Comparison of ENCODE assay signal across 1 cellular context in the genomic region with DNA sequence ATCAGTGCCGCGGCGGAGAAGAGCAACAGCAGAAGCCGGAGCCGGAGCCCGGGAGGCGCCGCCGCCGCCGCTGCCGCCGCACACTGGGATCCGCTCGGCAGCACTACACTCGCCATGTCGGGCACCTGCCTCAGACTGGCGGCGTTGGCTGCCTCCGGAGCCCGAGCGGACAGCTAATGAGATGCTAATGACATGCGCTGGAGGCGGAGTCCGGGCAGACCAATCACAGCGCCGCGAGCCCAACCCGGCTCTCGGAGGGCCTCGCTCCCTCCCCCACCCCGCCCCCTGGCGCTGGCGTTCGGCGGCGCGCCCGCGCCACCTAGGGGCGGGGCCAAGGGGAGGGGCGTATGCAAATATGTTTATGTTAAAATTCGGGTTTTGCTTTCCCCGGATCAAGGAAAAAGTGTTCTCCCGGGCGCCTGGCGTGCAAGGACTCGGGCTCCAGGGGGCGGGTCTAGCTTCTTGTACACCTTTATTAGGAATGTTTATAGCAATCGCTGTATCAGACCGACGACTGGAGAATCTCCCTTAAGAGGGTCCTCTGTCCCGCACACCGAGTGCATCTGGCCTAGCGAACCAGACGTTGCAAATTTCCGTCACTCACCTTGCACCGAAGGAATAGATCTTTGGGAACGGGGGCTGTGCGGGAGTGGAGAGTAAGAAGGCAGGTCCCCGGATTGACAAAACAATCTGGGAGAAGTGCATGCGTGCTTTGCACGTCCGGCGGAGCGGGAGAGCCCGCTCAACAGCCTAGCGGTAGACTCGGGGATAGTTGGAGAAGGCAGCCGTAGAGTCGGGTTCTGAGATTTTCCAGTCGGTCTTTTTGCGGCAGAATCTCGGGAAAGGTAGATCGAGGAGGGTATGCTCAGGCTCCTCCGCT.
A peak's percentile ranks its signal among the peaks of the same experiment; 100 is the strongest.
TF ChIP-seq lines count a peak whose summit lies in the region.

A gene (minus strand): TSS at position 137 of the 880 bp plus-strand sequence.

TF ChIP-seq in HepG2, 621 proteins besides CTCF, POLR2A, EP300 and RAD21 (continued from another document and continues in another):
- TF ChIP-seq, protein P1, sequence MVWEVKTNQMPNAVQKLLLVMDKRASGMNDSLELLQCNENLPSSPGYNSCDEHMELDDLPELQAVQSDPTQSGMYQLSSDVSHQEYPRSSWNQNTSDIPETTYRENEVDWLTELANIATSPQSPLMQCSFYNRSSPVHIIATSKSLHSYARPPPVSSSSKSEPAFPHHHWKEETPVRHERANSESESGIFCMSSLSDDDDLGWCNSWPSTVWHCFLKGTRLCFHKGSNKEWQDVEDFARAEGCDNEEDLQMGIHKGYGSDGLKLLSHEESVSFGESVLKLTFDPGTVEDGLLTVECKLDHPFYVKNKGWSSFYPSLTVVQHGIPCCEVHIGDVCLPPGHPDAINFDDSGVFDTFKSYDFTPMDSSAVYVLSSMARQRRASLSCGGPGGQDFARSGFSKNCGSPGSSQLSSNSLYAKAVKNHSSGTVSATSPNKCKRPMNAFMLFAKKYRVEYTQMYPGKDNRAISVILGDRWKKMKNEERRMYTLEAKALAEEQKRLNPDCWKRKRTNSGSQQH (CRISPR knock-in tag; IDR thresholded peaks at IDR 0.05; ENCODE audit: low read depth) = peak; percentile 40; the same call in 1 of the 2 replicates
- TF ChIP-seq SAFB2 (CRISPR knock-in tag; IDR thresholded peaks at IDR 0.05; ENCODE audit: borderline replicate concordance, low read depth) = 0 out of 2 replicates have a peak, but pooled peaks have one; percentile 30
- 0 out of 2 replicates have a peak, but pooled peaks have one; percentile 37 for TF ChIP-seq CREB1 (IDR thresholded peaks at IDR 0.05)
- TF ChIP-seq CREB1 (CRISPR knock-in tag; IDR thresholded peaks at IDR 0.05) = no peak
- TF ChIP-seq ZNF761 (CRISPR knock-in tag; conservative IDR thresholded peaks at IDR 0.05) = 0 out of 2 replicates have a peak, but pooled peaks have one; percentile 46
- TF ChIP-seq, protein P2, sequence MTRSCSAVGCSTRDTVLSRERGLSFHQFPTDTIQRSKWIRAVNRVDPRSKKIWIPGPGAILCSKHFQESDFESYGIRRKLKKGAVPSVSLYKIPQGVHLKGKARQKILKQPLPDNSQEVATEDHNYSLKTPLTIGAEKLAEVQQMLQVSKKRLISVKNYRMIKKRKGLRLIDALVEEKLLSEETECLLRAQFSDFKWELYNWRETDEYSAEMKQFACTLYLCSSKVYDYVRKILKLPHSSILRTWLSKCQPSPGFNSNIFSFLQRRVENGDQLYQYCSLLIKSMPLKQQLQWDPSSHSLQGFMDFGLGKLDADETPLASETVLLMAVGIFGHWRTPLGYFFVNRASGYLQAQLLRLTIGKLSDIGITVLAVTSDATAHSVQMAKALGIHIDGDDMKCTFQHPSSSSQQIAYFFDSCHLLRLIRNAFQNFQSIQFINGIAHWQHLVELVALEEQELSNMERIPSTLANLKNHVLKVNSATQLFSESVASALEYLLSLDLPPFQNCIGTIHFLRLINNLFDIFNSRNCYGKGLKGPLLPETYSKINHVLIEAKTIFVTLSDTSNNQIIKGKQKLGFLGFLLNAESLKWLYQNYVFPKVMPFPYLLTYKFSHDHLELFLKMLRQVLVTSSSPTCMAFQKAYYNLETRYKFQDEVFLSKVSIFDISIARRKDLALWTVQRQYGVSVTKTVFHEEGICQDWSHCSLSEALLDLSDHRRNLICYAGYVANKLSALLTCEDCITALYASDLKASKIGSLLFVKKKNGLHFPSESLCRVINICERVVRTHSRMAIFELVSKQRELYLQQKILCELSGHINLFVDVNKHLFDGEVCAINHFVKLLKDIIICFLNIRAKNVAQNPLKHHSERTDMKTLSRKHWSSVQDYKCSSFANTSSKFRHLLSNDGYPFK (CRISPR knock-in tag; IDR thresholded peaks at IDR 0.05; ENCODE audit: borderline replicate concordance) = peak; percentile 53; the same call in 1 of the 2 replicates
- TF ChIP-seq, protein P3, sequence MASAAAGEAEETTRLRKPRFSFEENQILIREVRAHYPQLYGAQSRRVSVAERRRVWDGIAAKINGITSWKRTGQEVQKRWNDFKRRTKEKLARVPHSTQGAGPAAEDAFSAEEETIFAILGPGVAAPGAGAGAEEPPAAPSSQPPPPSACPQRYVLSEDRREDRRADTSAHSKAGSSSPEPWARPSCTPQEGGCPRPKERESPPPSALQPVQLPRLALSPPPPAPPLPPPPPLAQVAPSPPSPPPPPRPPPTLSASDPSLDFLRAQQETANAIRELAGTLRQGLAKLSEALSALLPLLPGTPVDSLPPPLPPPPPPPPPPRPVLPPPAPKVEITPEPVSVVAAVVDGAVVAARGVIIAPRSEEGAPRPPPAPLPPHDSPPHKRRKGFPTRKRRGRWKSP (CRISPR knock-in tag; IDR thresholded peaks at IDR 0.05) = peak; percentile 32; the same call in 1 of the 2 replicates
- TF ChIP-seq, protein P4, sequence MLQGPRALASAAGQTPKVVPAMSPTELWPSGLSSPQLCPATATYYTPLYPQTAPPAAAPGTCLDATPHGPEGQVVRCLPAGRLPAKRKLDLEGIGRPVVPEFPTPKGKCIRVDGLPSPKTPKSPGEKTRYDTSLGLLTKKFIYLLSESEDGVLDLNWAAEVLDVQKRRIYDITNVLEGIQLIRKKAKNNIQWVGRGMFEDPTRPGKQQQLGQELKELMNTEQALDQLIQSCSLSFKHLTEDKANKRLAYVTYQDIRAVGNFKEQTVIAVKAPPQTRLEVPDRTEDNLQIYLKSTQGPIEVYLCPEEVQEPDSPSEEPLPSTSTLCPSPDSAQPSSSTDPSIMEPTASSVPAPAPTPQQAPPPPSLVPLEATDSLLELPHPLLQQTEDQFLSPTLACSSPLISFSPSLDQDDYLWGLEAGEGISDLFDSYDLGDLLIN (CRISPR knock-in tag; IDR thresholded peaks at IDR 0.05; ENCODE audit: borderline replicate concordance) = no peak; the same call in 1 of the 2 replicates
- peak; percentile 16; the same call in 1 of the 2 replicates for TF ChIP-seq ZBTB20 (CRISPR knock-in tag; IDR thresholded peaks at IDR 0.05; ENCODE audit: borderline replicate concordance, low read depth)
- TF ChIP-seq, protein P5, sequence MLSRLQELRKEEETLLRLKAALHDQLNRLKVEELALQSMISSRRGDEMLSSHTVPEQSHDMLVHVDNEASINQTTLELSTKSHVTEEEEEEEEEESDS (CRISPR knock-in tag; IDR thresholded peaks at IDR 0.05; ENCODE audit: borderline replicate concordance) = peak; percentile 98
- no peak for TF ChIP-seq ZNF776 (CRISPR knock-in tag; IDR thresholded peaks at IDR 0.05)
- TF ChIP-seq RBFOX2 (IDR thresholded peaks at IDR 0.05; ENCODE audit: low read depth, low read length) = peak; percentile 93
- peak; percentile 36; the same call in 1 of the 2 replicates for TF ChIP-seq MED1 (CRISPR knock-in tag; IDR thresholded peaks at IDR 0.05)
- peak; percentile 55 for TF ChIP-seq HNRNPLL (IDR thresholded peaks at IDR 0.05; ENCODE audit: low read depth, low read length, poor library complexity, severe bottlenecking)
- peak; percentile 46; the same call in 1 of the 2 replicates for TF ChIP-seq ZNF768 (CRISPR knock-in tag; IDR thresholded peaks at IDR 0.05)
- peak; percentile 71; the same call in 1 of the 2 replicates for TF ChIP-seq KDM5A (IDR thresholded peaks at IDR 0.05; ENCODE audit: borderline replicate concordance, low read length)
- TF ChIP-seq, protein P6, sequence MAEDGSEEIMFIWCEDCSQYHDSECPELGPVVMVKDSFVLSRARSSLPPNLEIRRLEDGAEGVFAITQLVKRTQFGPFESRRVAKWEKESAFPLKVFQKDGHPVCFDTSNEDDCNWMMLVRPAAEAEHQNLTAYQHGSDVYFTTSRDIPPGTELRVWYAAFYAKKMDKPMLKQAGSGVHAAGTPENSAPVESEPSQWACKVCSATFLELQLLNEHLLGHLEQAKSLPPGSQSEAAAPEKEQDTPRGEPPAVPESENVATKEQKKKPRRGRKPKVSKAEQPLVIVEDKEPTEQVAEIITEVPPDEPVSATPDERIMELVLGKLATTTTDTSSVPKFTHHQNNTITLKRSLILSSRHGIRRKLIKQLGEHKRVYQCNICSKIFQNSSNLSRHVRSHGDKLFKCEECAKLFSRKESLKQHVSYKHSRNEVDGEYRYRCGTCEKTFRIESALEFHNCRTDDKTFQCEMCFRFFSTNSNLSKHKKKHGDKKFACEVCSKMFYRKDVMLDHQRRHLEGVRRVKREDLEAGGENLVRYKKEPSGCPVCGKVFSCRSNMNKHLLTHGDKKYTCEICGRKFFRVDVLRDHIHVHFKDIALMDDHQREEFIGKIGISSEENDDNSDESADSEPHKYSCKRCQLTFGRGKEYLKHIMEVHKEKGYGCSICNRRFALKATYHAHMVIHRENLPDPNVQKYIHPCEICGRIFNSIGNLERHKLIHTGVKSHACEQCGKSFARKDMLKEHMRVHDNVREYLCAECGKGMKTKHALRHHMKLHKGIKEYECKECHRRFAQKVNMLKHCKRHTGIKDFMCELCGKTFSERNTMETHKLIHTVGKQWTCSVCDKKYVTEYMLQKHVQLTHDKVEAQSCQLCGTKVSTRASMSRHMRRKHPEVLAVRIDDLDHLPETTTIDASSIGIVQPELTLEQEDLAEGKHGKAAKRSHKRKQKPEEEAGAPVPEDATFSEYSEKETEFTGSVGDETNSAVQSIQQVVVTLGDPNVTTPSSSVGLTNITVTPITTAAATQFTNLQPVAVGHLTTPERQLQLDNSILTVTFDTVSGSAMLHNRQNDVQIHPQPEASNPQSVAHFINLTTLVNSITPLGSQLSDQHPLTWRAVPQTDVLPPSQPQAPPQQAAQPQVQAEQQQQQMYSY (CRISPR knock-in tag; IDR thresholded peaks at IDR 0.05) = peak; percentile 33; the same call in 1 of the 2 replicates
- no peak for TF ChIP-seq SOX13 (IDR thresholded peaks at IDR 0.05)
- peak in 1 of 2 experiments; percentile 29; a peak in 1 of 4 replicates for TF ChIP-seq SOX13 (CRISPR knock-in tag; conservative IDR thresholded peaks at IDR 0.05 in 1 of 2, IDR thresholded peaks at IDR 0.05 in 1 of 2)
- TF ChIP-seq, protein P7, sequence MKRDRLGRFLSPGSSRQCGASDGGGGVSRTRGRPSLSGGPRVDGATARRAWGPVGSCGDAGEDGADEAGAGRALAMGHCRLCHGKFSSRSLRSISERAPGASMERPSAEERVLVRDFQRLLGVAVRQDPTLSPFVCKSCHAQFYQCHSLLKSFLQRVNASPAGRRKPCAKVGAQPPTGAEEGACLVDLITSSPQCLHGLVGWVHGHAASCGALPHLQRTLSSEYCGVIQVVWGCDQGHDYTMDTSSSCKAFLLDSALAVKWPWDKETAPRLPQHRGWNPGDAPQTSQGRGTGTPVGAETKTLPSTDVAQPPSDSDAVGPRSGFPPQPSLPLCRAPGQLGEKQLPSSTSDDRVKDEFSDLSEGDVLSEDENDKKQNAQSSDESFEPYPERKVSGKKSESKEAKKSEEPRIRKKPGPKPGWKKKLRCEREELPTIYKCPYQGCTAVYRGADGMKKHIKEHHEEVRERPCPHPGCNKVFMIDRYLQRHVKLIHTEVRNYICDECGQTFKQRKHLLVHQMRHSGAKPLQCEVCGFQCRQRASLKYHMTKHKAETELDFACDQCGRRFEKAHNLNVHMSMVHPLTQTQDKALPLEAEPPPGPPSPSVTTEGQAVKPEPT (CRISPR knock-in tag; IDR thresholded peaks at IDR 0.05; ENCODE audit: low read depth) = 0 out of 2 replicates have a peak, but pooled peaks have one; percentile 31
- peak; percentile 63; the same call in 1 of the 2 replicates for TF ChIP-seq KMT2A (CRISPR knock-in tag; IDR thresholded peaks at IDR 0.05)
- TF ChIP-seq, protein P8, sequence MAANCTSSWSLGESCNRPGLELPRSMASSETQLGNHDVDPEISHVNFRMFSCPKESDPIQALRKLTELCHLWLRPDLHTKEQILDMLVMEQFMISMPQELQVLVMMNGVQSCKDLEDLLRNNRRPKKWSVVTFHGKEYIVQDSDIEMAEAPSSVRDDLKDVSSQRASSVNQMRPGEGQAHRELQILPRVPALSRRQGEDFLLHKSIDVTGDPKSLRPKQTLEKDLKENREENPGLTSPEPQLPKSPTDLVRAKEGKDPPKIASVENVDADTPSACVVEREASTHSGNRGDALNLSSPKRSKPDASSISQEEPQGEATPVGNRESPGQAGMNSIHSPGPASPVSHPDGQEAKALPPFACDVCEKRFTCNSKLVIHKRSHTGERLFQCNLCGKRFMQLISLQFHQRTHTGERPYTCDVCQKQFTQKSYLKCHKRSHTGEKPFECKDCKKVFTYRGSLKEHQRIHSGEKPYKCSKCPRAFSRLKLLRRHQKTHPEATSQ (CRISPR knock-in tag; IDR thresholded peaks at IDR 0.05; ENCODE audit: borderline replicate concordance) = 0 out of 2 replicates have a peak, but pooled peaks have one; percentile 40
- no peak for TF ChIP-seq SUZ12 (IDR thresholded peaks at IDR 0.05; ENCODE audit: low read depth, low read length)
- TF ChIP-seq, protein P9, sequence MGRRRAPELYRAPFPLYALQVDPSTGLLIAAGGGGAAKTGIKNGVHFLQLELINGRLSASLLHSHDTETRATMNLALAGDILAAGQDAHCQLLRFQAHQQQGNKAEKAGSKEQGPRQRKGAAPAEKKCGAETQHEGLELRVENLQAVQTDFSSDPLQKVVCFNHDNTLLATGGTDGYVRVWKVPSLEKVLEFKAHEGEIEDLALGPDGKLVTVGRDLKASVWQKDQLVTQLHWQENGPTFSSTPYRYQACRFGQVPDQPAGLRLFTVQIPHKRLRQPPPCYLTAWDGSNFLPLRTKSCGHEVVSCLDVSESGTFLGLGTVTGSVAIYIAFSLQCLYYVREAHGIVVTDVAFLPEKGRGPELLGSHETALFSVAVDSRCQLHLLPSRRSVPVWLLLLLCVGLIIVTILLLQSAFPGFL (CRISPR knock-in tag; IDR thresholded peaks at IDR 0.05) = no peak
- no peak; the same call in 1 of the 2 replicates for TF ChIP-seq ARNTL (CRISPR knock-in tag; IDR thresholded peaks at IDR 0.05)
- TF ChIP-seq, protein P10, sequence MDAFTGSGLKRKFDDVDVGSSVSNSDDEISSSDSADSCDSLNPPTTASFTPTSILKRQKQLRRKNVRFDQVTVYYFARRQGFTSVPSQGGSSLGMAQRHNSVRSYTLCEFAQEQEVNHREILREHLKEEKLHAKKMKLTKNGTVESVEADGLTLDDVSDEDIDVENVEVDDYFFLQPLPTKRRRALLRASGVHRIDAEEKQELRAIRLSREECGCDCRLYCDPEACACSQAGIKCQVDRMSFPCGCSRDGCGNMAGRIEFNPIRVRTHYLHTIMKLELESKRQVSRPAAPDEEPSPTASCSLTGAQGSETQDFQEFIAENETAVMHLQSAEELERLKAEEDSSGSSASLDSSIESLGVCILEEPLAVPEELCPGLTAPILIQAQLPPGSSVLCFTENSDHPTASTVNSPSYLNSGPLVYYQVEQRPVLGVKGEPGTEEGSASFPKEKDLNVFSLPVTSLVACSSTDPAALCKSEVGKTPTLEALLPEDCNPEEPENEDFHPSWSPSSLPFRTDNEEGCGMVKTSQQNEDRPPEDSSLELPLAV (CRISPR knock-in tag; conservative IDR thresholded peaks at IDR 0.05; ENCODE audit: low read depth) = 0 out of 2 replicates have a peak, but pooled peaks have one; percentile 68
- TF ChIP-seq SRSF1 (optimal IDR thresholded peaks at IDR 0.05; ENCODE audit: low read depth, low read length) = no peak
